In genomic region chr2:109494842-109495241, GRCh38 we compare ENCODE assay signal across 11 cellular contexts.
"Had no signal": no experiment of that assay in that cellular context is flagged by ENCODE, and none has a peak within 500 bp of the region (broad histone marks: within the 10 kb centered on the region; RNA-seq: fewer than 3 reads in every experiment).

No MANE protein-coding gene starts in this region.

- H3K27ac ChIP-seq: cardiac muscle cell, SJSA1 had no signal

- H3K27me3 ChIP-seq: cardiac muscle cell, SJSA1 had no signal

- H3K9me3 ChIP-seq: SJSA1 had no signal

- DNase-seq: activated CD4-positive, alpha-beta T cell treated with anti-CD3 and anti-CD28 coated beads, Interleukin-2, amount 50 U/mL, for 48 hours; activated CD4-positive, CD25-positive, alpha-beta regulatory T cell treated with anti-CD3 and anti-CD28 coated beads, Interleukin-2, amount 50 U/mL, for 72 hours; activated CD8-positive, alpha-beta memory T cell treated with anti-CD3 and anti-CD28 coated beads, Interleukin-2, amount 10 ng/mL, durations not matched to agents 7 days and 5 days; activated gamma-delta T cell; activated naive CD8-positive, alpha-beta T cell treated with anti-CD3 and anti-CD28 coated beads, Interleukin-2, amount 10 ng/mL, durations not matched to agents 7 days and 5 days; activated T-cell treated with anti-CD3 and anti-CD28 coated beads, Interleukin-2, amount 50 U/mL, for 24 hours; SW 1271 had no signal

- H3K4me3 ChIP-seq: cardiac muscle cell, SJSA1, smooth muscle cell had no signal

- ATAC-seq: activated CD8-positive, alpha-beta memory T cell treated with anti-CD3 and anti-CD28 coated beads, Interleukin-2, amount 10 ng/mL, durations not matched to agents 7 days and 5 days; stimulated activated memory B cell treated with anti-CD40 and anti-IgM and Interleukin-4, amounts not matched to agents 10 μg/mL and 1 μg/mL and 100 μg/mL, for 72 hours had no signal

- H3K36me3 ChIP-seq: cardiac muscle cell had no signal
